In genomic region chr14:98347686-98348085, GRCh38 we compare ENCODE assay signal across 16 cellular contexts.
DNase-seq lines count a peak whose midpoint lies in the region; ATAC-seq and TF ChIP-seq lines count a peak whose summit lies in the region.
"Had no signal": no experiment of that assay in that cellular context is flagged by ENCODE, and none has a peak within 500 bp of the region (broad histone marks: within the 10 kb centered on the region; RNA-seq: fewer than 3 reads in every experiment).

No MANE protein-coding gene starts in this region.

- H3K27ac ChIP-seq in GM23338 (ENCODE audit: low read depth) (no peak overlapping the region), esophagus muscularis mucosa (replicated peaks in 1 of 4) (no peak overlapping the region)
- H3K27ac ChIP-seq: C4-2B had no signal

- H3K4me3 Mint-ChIP-seq in activated naive CD4-positive, alpha-beta T cell treated with anti-CD3 and anti-CD28 coated beads, Interleukin-2, amount 10 ng/mL, durations not matched to agents 7 days and 5 days: no peak overlapping the region
- H3K4me3 Mint-ChIP-seq in activated naive CD4-positive, alpha-beta T cell treated with anti-CD3 and anti-CD28 coated beads for 36 hours: no peak overlapping the region
- no peak overlapping the region for H3K4me3 Mint-ChIP-seq in GM23338
- H3K4me3 Mint-ChIP-seq in activated CD8-positive, alpha-beta T cell treated with anti-CD3 and anti-CD28 coated beads for 36 hours: no peak overlapping the region
- H3K4me3 Mint-ChIP-seq: B cell; CD4-positive, alpha-beta T cell; H9 had no signal

- H3K27me3 ChIP-seq in GM23338 (ENCODE audit: insufficient read depth) (no peaks in the 10 kb centered on the region), esophagus muscularis mucosa (peaks cover 0 to 8% (median 0%) of the 10 kb centered on the region in 4 donors)

- CTCF ChIA-PET in activated naive CD4-positive, alpha-beta T cell treated with anti-CD3 and anti-CD28 coated beads, Interleukin-2, amount 10 ng/mL, durations not matched to agents 7 days and 5 days (lab: Charles Lee): no interaction called here
- CTCF ChIA-PET in activated naive CD4-positive, alpha-beta T cell treated with anti-CD3 and anti-CD28 coated beads for 36 hours (lab: Charles Lee): interaction anchor here (0.6 kb wide), 1 partner anchor 204 kb away, joined by 3 read pairs; no protein-coding TSS in a partner anchor
- CTCF ChIA-PET in activated CD8-positive, alpha-beta T cell treated with anti-CD3 and anti-CD28 coated beads for 36 hours (lab: Charles Lee): no interaction called here

- H3K36me3 Mint-ChIP-seq in activated naive CD4-positive, alpha-beta T cell treated with anti-CD3 and anti-CD28 coated beads, Interleukin-2, amount 10 ng/mL, durations not matched to agents 7 days and 5 days: no peaks in the 10 kb centered on the region
- H3K36me3 Mint-ChIP-seq in activated naive CD4-positive, alpha-beta T cell treated with anti-CD3 and anti-CD28 coated beads for 36 hours (ENCODE audit: low read depth): peaks cover 2% of the 10 kb centered on the region
- H3K36me3 Mint-ChIP-seq in GM23338 (ENCODE audit: low read depth): no peaks in the 10 kb centered on the region
- H3K36me3 Mint-ChIP-seq in activated CD8-positive, alpha-beta T cell treated with anti-CD3 and anti-CD28 coated beads for 36 hours (ENCODE audit: low read depth): peaks cover 2% of the 10 kb centered on the region

- POLR2A ChIA-PET in activated CD8-positive, alpha-beta T cell treated with anti-CD3 and anti-CD28 coated beads for 36 hours (lab: Charles Lee): interaction anchor here (0.8 kb wide), 1 partner anchor 60 kb away, joined by 6 read pairs; no protein-coding TSS in a partner anchor

- no peaks in the 10 kb centered on the region for H3K9me3 ChIP-seq in esophagus muscularis mucosa
- H3K9me3 ChIP-seq: Caco-2 had no signal

- no peak for ATAC-seq in GM23338
- no peak for ATAC-seq in HG02759 (IDR thresholded peaks at IDR 0.05; ENCODE audit: unreplicated experiment)
- no peak for ATAC-seq in activated CD8-positive, alpha-beta T cell treated with anti-CD3 and anti-CD28 coated beads for 36 hours

- H3F3A ChIP-seq in GM23338 (replicated peaks; ENCODE audit: low read depth): no peaks in the 10 kb centered on the region

- H3K4me3 ChIP-seq in GM23338 (no peak overlapping the region), esophagus muscularis mucosa (no peak overlapping the region)

- H3K4me1 Mint-ChIP-seq in activated naive CD4-positive, alpha-beta T cell treated with anti-CD3 and anti-CD28 coated beads, Interleukin-2, amount 10 ng/mL, durations not matched to agents 7 days and 5 days: no peaks in the 10 kb centered on the region
- peaks cover 49% of the 10 kb centered on the region for H3K4me1 Mint-ChIP-seq in activated naive CD4-positive, alpha-beta T cell treated with anti-CD3 and anti-CD28 coated beads for 36 hours (ENCODE audit: low read depth)
- peaks cover 7% of the 10 kb centered on the region for H3K4me1 Mint-ChIP-seq in GM23338
- peaks cover 7% of the 10 kb centered on the region for H3K4me1 Mint-ChIP-seq in activated CD8-positive, alpha-beta T cell treated with anti-CD3 and anti-CD28 coated beads for 36 hours (ENCODE audit: low read depth)
- H3K4me1 Mint-ChIP-seq: B cell had no signal

- peak overlapping the region; percentile 40; the same call in 1 of the 2 replicates for H2AFZ ChIP-seq in GM23338

- H3K4me2 ChIP-seq in GM23338: no peak overlapping the region

- H3K4me1 ChIP-seq in GM23338 (ENCODE audit: insufficient read depth) (no peaks in the 10 kb centered on the region), esophagus muscularis mucosa (no peaks in the 10 kb centered on the region)
- H3K4me1 ChIP-seq: Caco-2 had no signal

- H3K36me3 ChIP-seq in GM23338 (ENCODE audit: insufficient read depth) (no peaks in the 10 kb centered on the region), esophagus muscularis mucosa (no peaks in the 10 kb centered on the region)

- H4K20me1 ChIP-seq in GM23338 (replicated peaks; ENCODE audit: insufficient read depth): no peaks in the 10 kb centered on the region

- peak overlapping the region; percentile 25 for H3K27ac Mint-ChIP-seq in activated naive CD4-positive, alpha-beta T cell treated with anti-CD3 and anti-CD28 coated beads, Interleukin-2, amount 10 ng/mL, durations not matched to agents 7 days and 5 days
- no peak overlapping the region for H3K27ac Mint-ChIP-seq in activated naive CD4-positive, alpha-beta T cell treated with anti-CD3 and anti-CD28 coated beads for 36 hours
- H3K27ac Mint-ChIP-seq in GM23338: no peak overlapping the region
- H3K27ac Mint-ChIP-seq in activated CD8-positive, alpha-beta T cell treated with anti-CD3 and anti-CD28 coated beads for 36 hours: no peak overlapping the region
- H3K27ac Mint-ChIP-seq: B cell; CD4-positive, alpha-beta T cell had no signal

- no peak for DNase-seq in activated naive CD4-positive, alpha-beta T cell treated with anti-CD3 and anti-CD28 coated beads, Interleukin-2, amount 10 ng/mL, durations not matched to agents 7 days and 5 days
- no peak for DNase-seq in activated naive CD4-positive, alpha-beta T cell treated with anti-CD3 and anti-CD28 coated beads for 36 hours
- DNase-seq in GM23338 (ENCODE audit: low spot score): no peak
- peak; percentile 90 for DNase-seq in esophagus muscularis mucosa (ENCODE audit: extremely low spot score)
- peak; percentile 34 for DNase-seq in retina
- DNase-seq in activated CD4-positive, alpha-beta T cell treated with anti-CD3 and anti-CD28 coated beads, Interleukin-2, amount 50 U/mL, for 48 hours: no peak
- DNase-seq in activated CD8-positive, alpha-beta T cell treated with anti-CD3 and anti-CD28 coated beads for 36 hours: no peak
- DNase-seq: Caco-2; CD4-positive, alpha-beta T cell; GF-D8; GOT3; H9; KG1 had no signal

- H3K79me2 ChIP-seq in GM23338 (replicated peaks; ENCODE audit: insufficient read depth): no peaks in the 10 kb centered on the region

- 60% methylated on average over 7 of the region's 7 CpGs for whole genome bisulfite sequencing in esophagus muscularis mucosa

- H3K9me3 Mint-ChIP-seq in activated naive CD4-positive, alpha-beta T cell treated with anti-CD3 and anti-CD28 coated beads, Interleukin-2, amount 10 ng/mL, durations not matched to agents 7 days and 5 days: no peaks in the 10 kb centered on the region
- H3K9me3 Mint-ChIP-seq in activated naive CD4-positive, alpha-beta T cell treated with anti-CD3 and anti-CD28 coated beads for 36 hours: no peaks in the 10 kb centered on the region
- H3K9me3 Mint-ChIP-seq in GM23338: no peaks in the 10 kb centered on the region; the same call in 2 of the 3 replicates
- no peaks in the 10 kb centered on the region for H3K9me3 Mint-ChIP-seq in activated CD8-positive, alpha-beta T cell treated with anti-CD3 and anti-CD28 coated beads for 36 hours
- H3K9me3 Mint-ChIP-seq: CD4-positive, alpha-beta T cell had no signal

- intact Hi-C loops in activated naive CD4-positive, alpha-beta T cell treated with anti-CD3 and anti-CD28 coated beads for 36 hours (cut with micrococcal nuclease): no loop called here
- intact Hi-C loops in esophagus muscularis mucosa (cut with DNase I): no loop called here
- intact Hi-C loops in activated CD8-positive, alpha-beta T cell treated with anti-CD3 and anti-CD28 coated beads for 36 hours (cut with micrococcal nuclease): no loop called here

- no peak for TF ChIP-seq EP300 in esophagus muscularis mucosa (IDR thresholded peaks at IDR 0.05)

- no peak for TF ChIP-seq POLR2A in esophagus muscularis mucosa (IDR thresholded peaks at IDR 0.05; ENCODE audit: low read depth)

- no peaks in the 10 kb centered on the region for H3K27me3 Mint-ChIP-seq in activated naive CD4-positive, alpha-beta T cell treated with anti-CD3 and anti-CD28 coated beads, Interleukin-2, amount 10 ng/mL, durations not matched to agents 7 days and 5 days
- H3K27me3 Mint-ChIP-seq in activated naive CD4-positive, alpha-beta T cell treated with anti-CD3 and anti-CD28 coated beads for 36 hours (ENCODE audit: low read depth): no peaks in the 10 kb centered on the region
- H3K27me3 Mint-ChIP-seq in GM23338 (ENCODE audit: insufficient read depth, low read depth, poor library complexity): no peaks in the 10 kb centered on the region
- H3K27me3 Mint-ChIP-seq in activated CD8-positive, alpha-beta T cell treated with anti-CD3 and anti-CD28 coated beads for 36 hours: no peaks in the 10 kb centered on the region
- H3K27me3 Mint-ChIP-seq: B cell; CD4-positive, alpha-beta T cell had no signal

- TF ChIP-seq CTCF in GM23338 (conservative IDR thresholded peaks at IDR 0.05; ENCODE audit: low read depth in 2 of 2): no peak
- no peak for TF ChIP-seq CTCF in esophagus muscularis mucosa (IDR thresholded peaks at IDR 0.05)
- no peak for TF ChIP-seq CTCF in activated CD8-positive, alpha-beta T cell treated with anti-CD3 and anti-CD28 coated beads for 36 hours (IDR thresholded peaks at IDR 0.05)

- peaks cover 5% of the 10 kb centered on the region for H3K9me2 ChIP-seq in GM23338 (ENCODE audit: insufficient read depth)

TF ChIP-seq in GM23338, 12 proteins besides CTCF, POLR2A, EP300 and RAD21 (continues in another document):
- TF ChIP-seq STAT1 (IDR thresholded peaks at IDR 0.05; ENCODE audit: unreplicated experiment) (no peak), EZH2 (IDR thresholded peaks at IDR 0.05; ENCODE audit: low read depth, unreplicated experiment) (no peak), CREB1 (CRISPR knock-in tag; IDR thresholded peaks at IDR 0.05; ENCODE audit: low read depth) (no peak), NANOG (IDR thresholded peaks at IDR 0.05; ENCODE audit: borderline replicate concordance) (no peak), JUNB (IDR thresholded peaks at IDR 0.05; ENCODE audit: unreplicated experiment) (no peak)

Comparison
In these comparisons a context has a peak if more than half of its experiments do, and no peak if none do; other contexts are left out.
1. DNase-seq: peak in esophagus muscularis mucosa (single experiment) and retina (single experiment); none in activated naive CD4-positive, alpha-beta T cell treated with anti-CD3 and anti-CD28 coated beads, Interleukin-2, amount 10 ng/mL, durations not matched to agents 7 days and 5 days (single experiment), activated naive CD4-positive, alpha-beta T cell treated with anti-CD3 and anti-CD28 coated beads for 36 hours (single experiment), GM23338 (single experiment), activated CD4-positive, alpha-beta T cell treated with anti-CD3 and anti-CD28 coated beads, Interleukin-2, amount 50 U/mL, for 48 hours (0 of 2) and activated CD8-positive, alpha-beta T cell treated with anti-CD3 and anti-CD28 coated beads for 36 hours (single experiment).